In the genomic region with DNA sequence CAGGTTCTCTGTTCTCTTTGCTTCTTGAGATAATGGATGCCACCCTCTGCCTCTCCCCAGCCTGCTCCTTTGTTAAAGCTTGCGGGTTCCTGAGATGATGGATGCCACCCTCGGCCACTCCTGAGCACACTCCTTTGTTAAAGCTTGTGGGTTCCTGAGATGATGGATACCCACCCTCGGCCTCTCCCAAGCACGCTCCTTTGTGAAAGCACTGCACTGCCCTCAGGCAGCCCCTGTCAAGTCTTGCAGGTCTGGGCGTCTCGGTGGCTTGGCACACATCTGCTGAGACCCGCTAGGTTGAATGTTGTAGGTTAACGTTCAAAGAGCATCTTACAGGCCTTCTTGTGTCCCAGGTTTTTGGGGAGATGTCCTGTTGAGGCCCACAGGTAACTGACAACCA, we compare ENCODE assay signal across 18 cellular contexts.
"Had no signal": no experiment of that assay in that cellular context is flagged by ENCODE, and none has a peak within 500 bp of the region (broad histone marks: within the 10 kb centered on the region; RNA-seq: fewer than 3 reads in every experiment).

No MANE protein-coding gene starts in this region.

- H3K27me3 ChIP-seq: colonic mucosa, neutrophil, testis had no signal

- H3K27ac ChIP-seq: colonic mucosa, esophagus muscularis mucosa, gastroesophageal sphincter, neutrophil, sigmoid colon, skin epidermis, testis, tibial nerve had no signal

- H3K36me3 ChIP-seq: colonic mucosa, esophagus muscularis mucosa, gastroesophageal sphincter, neutrophil, sigmoid colon, tibial nerve had no signal

- ATAC-seq: gastroesophageal sphincter; left cardiac atrium; naive thymus-derived CD8-positive, alpha-beta T cell; stimulated activated naive B cell treated with anti-CD40 and anti-IgM and Interleukin-4, amounts not matched to agents 10 μg/mL and 1 μg/mL and 100 μg/mL, for 72 hours; stimulated activated naive CD8-positive, alpha-beta T cell treated with anti-CD3 and anti-CD28 coated beads, Interleukin-15, amount 100 ng/mL, for 72 hours had no signal

- DNase-seq: cerebellar nuclear complex; colonic mucosa; effector CD8-positive, alpha-beta T cell; glutamatergic neuron; islet precursor cell; left cardiac atrium; naive thymus-derived CD8-positive, alpha-beta T cell; sigmoid colon; stimulated activated CD4-positive, alpha-beta T cell treated with anti-CD3 and anti-CD28 coated beads, Interleukin-2, amount 100 ng/mL, for 24 hours; stimulated activated CD4-positive, alpha-beta T cell treated with anti-CD3 and anti-CD28 coated beads, Interleukin-4, amount 100 ng/mL, for 4 hours; stimulated activated naive B cell treated with anti-CD40 and anti-IgM and Interleukin-4, amounts not matched to agents 10 μg/mL and 1 μg/mL and 100 μg/mL, for 72 hours; stimulated activated naive CD8-positive, alpha-beta T cell treated with anti-CD3 and anti-CD28 coated beads, Interleukin-15, amount 100 ng/mL, for 72 hours; testis had no signal

- H3K9me3 ChIP-seq: colonic mucosa, neutrophil, sigmoid colon, testis had no signal

- H3K4me3 ChIP-seq: colonic mucosa, esophagus muscularis mucosa, gastroesophageal sphincter, sigmoid colon, skin epidermis, testis, tibial nerve had no signal

- H3K4me1 ChIP-seq: colonic mucosa, gastroesophageal sphincter, sigmoid colon, testis, tibial nerve had no signal
